ENCODE assay signal across 20 cellular contexts in genomic region chr2:37836270-37836669, GRCh38.
"Had no signal": no experiment of that assay in that cellular context is flagged by ENCODE, and none has a peak within 500 bp of the region (broad histone marks: within the 10 kb centered on the region; RNA-seq: fewer than 3 reads in every experiment).

No MANE protein-coding gene starts in this region.

- H3K27me3 ChIP-seq: MG63 had no signal

- DNase-seq: KBM-7, MG63, NCI-H1092, NCI-H1105 treated with DMSO at 0.1 percent for 48 hours, NCI-H1417 treated with DMSO at 0.1 percent for 48 hours, NCI-H146, NCI-H1694 treated with DMSO at 0.1 percent for 48 hours, NCI-H1930, NCI-H2081, NCI-H2107, NCI-H226, NCI-H446, NCI-H510A, NCI-H524 treated with DMSO at 0.1 percent for 48 hours, NCI-H69, NCI-H774, SHP77, SK-N-SH had no signal

- H3K9ac ChIP-seq: SK-N-SH had no signal

- H3K4me2 ChIP-seq: SK-N-SH had no signal

- H3K27ac ChIP-seq: HL-60, RWPE1 had no signal

- H3K9me3 ChIP-seq: MG63, SK-N-SH had no signal

- H3K4me3 ChIP-seq: MG63 had no signal

- H3K36me3 ChIP-seq: MG63 had no signal
